Comparison of ENCODE assay signal across 10 cellular contexts in genomic region chr19:10096615-10096963, GRCh38. TPM values are rescaled to one million over a fixed set of nuclear protein-coding genes. Genes with fewer than 3 reads are reported as not detected.
DNase-seq lines count a peak whose midpoint lies in the region; ATAC-seq and TF ChIP-seq lines count a peak whose summit lies in the region.
"Had no signal": no experiment of that assay in that cellular context is flagged by ENCODE, and none has a peak within 500 bp of the region (broad histone marks: within the 10 kb centered on the region; RNA-seq: fewer than 3 reads in every experiment).

No MANE protein-coding gene starts in this region.

- H3K36me3 Mint-ChIP-seq in T-helper 2 cell treated with Interferon-gamma antibody and Interleukin-4, amounts not matched to agents 5 μg/mL and 100 μg/mL, for 36 hours (ENCODE audit: low read depth) = peaks cover 26% of the 10 kb centered on the region
- H3K36me3 Mint-ChIP-seq in activated T-helper 17 cell treated with anti-CD3 and anti-CD28 coated beads, Interleukin-2, amount 50 U/mL, for 72 hours (ENCODE audit: low read depth) = peaks cover 47% of the 10 kb centered on the region

- H3K4me1 ChIP-seq in iPS-15b (ENCODE audit: control insufficient read depth, insufficient read depth, low read length) = no peaks in the 10 kb centered on the region
- peaks cover 16% of the 10 kb centered on the region for H3K4me1 ChIP-seq in suprapubic skin

- H3K27ac Mint-ChIP-seq in T-helper 2 cell treated with Interferon-gamma antibody and Interleukin-4, amounts not matched to agents 5 μg/mL and 100 μg/mL, for 36 hours = peak overlapping the region; percentile 57
- no peak overlapping the region for H3K27ac Mint-ChIP-seq in activated T-helper 17 cell treated with anti-CD3 and anti-CD28 coated beads, Interleukin-2, amount 50 U/mL, for 72 hours

- ATAC-seq in activated T-helper 17 cell treated with anti-CD3 and anti-CD28 coated beads, Interleukin-2, amount 50 U/mL, for 72 hours (replicated peaks) = no peak

- H3K36me3 ChIP-seq in iPS-15b (ENCODE audit: control insufficient read depth, insufficient read depth, low read length) (peaks cover 6% of the 10 kb centered on the region), suprapubic skin (peaks cover 10% of the 10 kb centered on the region)

- TF ChIP-seq EP300 in suprapubic skin (IDR thresholded peaks at IDR 0.05) = no peak

- peak overlapping the region; percentile 16 for H3K9ac ChIP-seq in iPS-15b (ENCODE audit: low read depth, low read length)

- H3K9me3 ChIP-seq in iPS-15b (ENCODE audit: control insufficient read depth, insufficient read depth, low read length) (no peaks in the 10 kb centered on the region), suprapubic skin (no peaks in the 10 kb centered on the region)

- peaks cover 13% of the 10 kb centered on the region for H3K4me1 Mint-ChIP-seq in T-helper 2 cell treated with Interferon-gamma antibody and Interleukin-4, amounts not matched to agents 5 μg/mL and 100 μg/mL, for 36 hours (ENCODE audit: low read depth)
- H3K4me1 Mint-ChIP-seq in activated T-helper 17 cell treated with anti-CD3 and anti-CD28 coated beads, Interleukin-2, amount 50 U/mL, for 72 hours = peaks cover 15% of the 10 kb centered on the region

- peak overlapping the region; percentile 58 for H3K27ac ChIP-seq in suprapubic skin

- H3K9me3 Mint-ChIP-seq in T-helper 2 cell treated with Interferon-gamma antibody and Interleukin-4, amounts not matched to agents 5 μg/mL and 100 μg/mL, for 36 hours = no peaks in the 10 kb centered on the region
- no peaks in the 10 kb centered on the region for H3K9me3 Mint-ChIP-seq in activated T-helper 17 cell treated with anti-CD3 and anti-CD28 coated beads, Interleukin-2, amount 50 U/mL, for 72 hours

- H3K27me3 ChIP-seq in iPS-15b (ENCODE audit: control insufficient read depth, insufficient read depth, low read length) (peaks cover 20% of the 10 kb centered on the region), suprapubic skin (no peaks in the 10 kb centered on the region)

- H3K4me3 ChIP-seq in iPS-15b (ENCODE audit: low read depth, low read length) (peak overlapping the region; percentile 37), suprapubic skin (peak overlapping the region; percentile 56)

- TF ChIP-seq POLR2A in suprapubic skin (IDR thresholded peaks at IDR 0.05) = no peak

- TF ChIP-seq CTCF in suprapubic skin (IDR thresholded peaks at IDR 0.05) = no peak

- WGBS in suprapubic skin = 32% methylated on average over 14 of the region's 26 CpGs

- DNase-seq in T-helper 2 cell treated with Interferon-gamma antibody and Interleukin-4, amounts not matched to agents 5 μg/mL and 100 μg/mL, for 36 hours (ENCODE audit: low spot score) = no peak
- no peak for DNase-seq in T-helper 2 cell
- DNase-seq in suprapubic skin (ENCODE audit: low spot score in 2 of 2) = peak in 1 of 2 donors; percentile 85
- DNase-seq in RKO (ENCODE audit: low spot score) = no peak
- no peak for DNase-seq in HK-2 (ENCODE audit: unreplicated experiment)
- DNase-seq in NCI-H187 treated with DMSO at 0.1 percent for 48 hours (lab: John Stamatoyannopoulos, UW) = no peak
- DNase-seq: DND-41 had no signal

- no peaks in the 10 kb centered on the region for H3K27me3 Mint-ChIP-seq in T-helper 2 cell treated with Interferon-gamma antibody and Interleukin-4, amounts not matched to agents 5 μg/mL and 100 μg/mL, for 36 hours (ENCODE audit: low read depth)
- no peaks in the 10 kb centered on the region for H3K27me3 Mint-ChIP-seq in activated T-helper 17 cell treated with anti-CD3 and anti-CD28 coated beads, Interleukin-2, amount 50 U/mL, for 72 hours

- peak overlapping the region; percentile 57 for H3K4me3 Mint-ChIP-seq in T-helper 2 cell treated with Interferon-gamma antibody and Interleukin-4, amounts not matched to agents 5 μg/mL and 100 μg/mL, for 36 hours
- H3K4me3 Mint-ChIP-seq in activated T-helper 17 cell treated with anti-CD3 and anti-CD28 coated beads, Interleukin-2, amount 50 U/mL, for 72 hours = peak overlapping the region; percentile 50

RNA-seq across cellular contexts. Expression of gene ANGPTL6, which starts 5.9 kb away (rescaled TPM):
- total RNA-seq in activated T-helper 17 cell treated with anti-CD3 and anti-CD28 coated beads, Interleukin-2, amount 50 U/mL, for 72 hours = 10 to 100 TPM in 1 of 2 donors, 1 to 10 TPM in 1; 5.7 to 47.0 TPM
- total RNA-seq in suprapubic skin = 1 to 10 TPM in 1 of 4 donors, under 1 TPM in 2, not detected in 1; 0.38 to 1.1 (median 0.42) TPM
- total RNA-seq: NCI-H460 had no signal

RNA-seq across cellular contexts. Expression of gene PPAN, which starts 9.6 kb away (rescaled TPM):
- 100 to 1,000 TPM; 205 to 372 TPM for total RNA-seq in activated T-helper 17 cell treated with anti-CD3 and anti-CD28 coated beads, Interleukin-2, amount 50 U/mL, for 72 hours
- total RNA-seq in suprapubic skin = 10 to 100 TPM; 41.9 to 55.1 (median 46.8) TPM

RNA-seq across cellular contexts. Expression of gene SHFL, which starts 10.5 kb away (rescaled TPM):
- 10 to 100 TPM; 52.5 to 65.0 TPM for total RNA-seq in activated T-helper 17 cell treated with anti-CD3 and anti-CD28 coated beads, Interleukin-2, amount 50 U/mL, for 72 hours
- total RNA-seq in suprapubic skin = 10 to 100 TPM; 11.8 to 26.7 (median 22.3) TPM

RNA-seq across cellular contexts. Expression of gene P2RY11, which starts 14.9 kb away (rescaled TPM):
- total RNA-seq in activated T-helper 17 cell treated with anti-CD3 and anti-CD28 coated beads, Interleukin-2, amount 50 U/mL, for 72 hours = 100 to 1,000 TPM; 114 to 237 TPM
- 10 to 100 TPM; 16.4 to 32.9 (median 19.9) TPM for total RNA-seq in suprapubic skin

RNA-seq across cellular contexts. Expression of gene EIF3G, which starts 23.1 kb away (rescaled TPM):
- 100 to 1,000 TPM; 174 to 235 TPM for total RNA-seq in activated T-helper 17 cell treated with anti-CD3 and anti-CD28 coated beads, Interleukin-2, amount 50 U/mL, for 72 hours
- total RNA-seq in suprapubic skin = 100 to 1,000 TPM; 211 to 315 (median 225) TPM
